Comparison of ENCODE assay signal across 1 cellular context in genomic region chr13:41696163-41697003, GRCh38.
TF ChIP-seq lines count a peak whose summit lies in the region.

No MANE protein-coding gene starts in this region.

TF ChIP-seq in SK-N-SH, 30 proteins besides CTCF, POLR2A, EP300 and RAD21 (continued from another document):
- TF ChIP-seq, protein P1, sequence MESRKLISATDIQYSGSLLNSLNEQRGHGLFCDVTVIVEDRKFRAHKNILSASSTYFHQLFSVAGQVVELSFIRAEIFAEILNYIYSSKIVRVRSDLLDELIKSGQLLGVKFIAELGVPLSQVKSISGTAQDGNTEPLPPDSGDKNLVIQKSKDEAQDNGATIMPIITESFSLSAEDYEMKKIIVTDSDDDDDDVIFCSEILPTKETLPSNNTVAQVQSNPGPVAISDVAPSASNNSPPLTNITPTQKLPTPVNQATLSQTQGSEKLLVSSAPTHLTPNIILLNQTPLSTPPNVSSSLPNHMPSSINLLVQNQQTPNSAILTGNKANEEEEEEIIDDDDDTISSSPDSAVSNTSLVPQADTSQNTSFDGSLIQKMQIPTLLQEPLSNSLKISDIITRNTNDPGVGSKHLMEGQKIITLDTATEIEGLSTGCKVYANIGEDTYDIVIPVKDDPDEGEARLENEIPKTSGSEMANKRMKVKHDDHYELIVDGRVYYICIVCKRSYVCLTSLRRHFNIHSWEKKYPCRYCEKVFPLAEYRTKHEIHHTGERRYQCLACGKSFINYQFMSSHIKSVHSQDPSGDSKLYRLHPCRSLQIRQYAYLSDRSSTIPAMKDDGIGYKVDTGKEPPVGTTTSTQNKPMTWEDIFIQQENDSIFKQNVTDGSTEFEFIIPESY (IDR thresholded peaks at IDR 0.05; ENCODE audit: borderline replicate concordance, low read depth), result peak; percentile 28; the same call in 1 of the 2 replicates
